28 cellular contexts compared by ENCODE assay signal in genomic region chr1:167981933-167982332, GRCh38.
"Had no signal": no experiment of that assay in that cellular context is flagged by ENCODE, and none has a peak within 500 bp of the region (broad histone marks: within the 10 kb centered on the region; RNA-seq: fewer than 3 reads in every experiment).

No MANE protein-coding gene starts in this region.

- H3K4me3 ChIP-seq: coronary artery, dorsolateral prefrontal cortex, right lobe of liver, skin epidermis, upper lobe of left lung, vagina had no signal

- FAIRE-seq: kidney had no signal

- H3K27me3 ChIP-seq: dorsolateral prefrontal cortex, neutrophil, right lobe of liver, upper lobe of left lung, vagina had no signal

- H3K9me3 Mint-ChIP-seq: activated naive CD4-positive, alpha-beta T cell treated with anti-CD3 and anti-CD28 coated beads, Interleukin-2, amount 10 ng/mL, durations not matched to agents 7 days and 5 days had no signal

- H3K27ac Mint-ChIP-seq: activated naive CD4-positive, alpha-beta T cell treated with anti-CD3 and anti-CD28 coated beads, Interleukin-2, amount 10 ng/mL, durations not matched to agents 7 days and 5 days; activated T-helper 1 cell treated with anti-CD3 and anti-CD28 coated beads, Interleukin-12 subunit alpha, Interleukin-12 subunit beta, Interleukin-2, Interleukin-4 antibody, amounts not matched to agents 30 ng/mL and 10 ng/mL and 1 ng/mL, durations not matched to agents 14 hours and 24 hours and 36 hours; brain; mesothelial cell of epicardium; nephron progenitor cell; progenitor cell of endocrine pancreas; stimulated activated naive CD8-positive, alpha-beta T cell treated with anti-CD3 and anti-CD28 coated beads, Interleukin-15, Interleukin-2, amounts not matched to agents 100 ng/mL and 50 ng/mL, for 24 hours had no signal

- H3K4me1 ChIP-seq: vagina had no signal

- H3K9me3 ChIP-seq: neutrophil, right lobe of liver, upper lobe of left lung, vagina had no signal

- H3K27me3 Mint-ChIP-seq: activated naive CD4-positive, alpha-beta T cell treated with anti-CD3 and anti-CD28 coated beads, Interleukin-2, amount 10 ng/mL, durations not matched to agents 7 days and 5 days; brain; naive B cell; progenitor cell of endocrine pancreas; stimulated activated naive CD8-positive, alpha-beta T cell treated with anti-CD3 and anti-CD28 coated beads, Interleukin-15, Interleukin-2, amounts not matched to agents 100 ng/mL and 50 ng/mL, for 24 hours had no signal

- DNase-seq: activated CD4-positive, alpha-beta T cell treated with anti-CD3 and anti-CD28 coated beads for 4 hours; activated CD4-positive, alpha-beta T cell treated with anti-CD3 and anti-CD28 coated beads, Interleukin-2, amount 50 U/mL, for 4 hours; activated effector memory CD4-positive, alpha-beta T cell treated with anti-CD3 and anti-CD28 coated beads, Interleukin-2, amount 50 U/mL, for 16 hours; activated naive CD4-positive, alpha-beta T cell treated with anti-CD3 and anti-CD28 coated beads, Interleukin-2, amount 10 ng/mL, durations not matched to agents 7 days and 5 days; amygdala; dorsolateral prefrontal cortex; effector memory CD4-positive, alpha-beta T cell; foreskin fibroblast; head of caudate nucleus; hippocampal formation; kidney; left colon; naive B cell; nephron progenitor cell; right lobe of liver; stimulated activated CD4-positive, alpha-beta T cell treated with anti-CD3 and anti-CD28 coated beads, Interleukin-12 subunit alpha, Interleukin-12 subunit beta, amount 100 ng/mL, for 4 hours; stimulated activated CD4-positive, alpha-beta T cell treated with anti-CD3 and anti-CD28 coated beads, Interleukin-4, amount 100 ng/mL, for 1 hour; substantia nigra; upper lobe of left lung had no signal

- ATAC-seq: left colon, right lobe of liver had no signal

- H3K4me1 Mint-ChIP-seq: brain, mesothelial cell of epicardium, nephron progenitor cell had no signal

- H3K27ac ChIP-seq: coronary artery, dorsolateral prefrontal cortex, neutrophil, right lobe of liver, skin epidermis, upper lobe of left lung, vagina had no signal

- H3K4me3 Mint-ChIP-seq: activated naive CD4-positive, alpha-beta T cell treated with anti-CD3 and anti-CD28 coated beads, Interleukin-2, amount 10 ng/mL, durations not matched to agents 7 days and 5 days; activated T-helper 1 cell treated with anti-CD3 and anti-CD28 coated beads, Interleukin-12 subunit alpha, Interleukin-12 subunit beta, Interleukin-2, Interleukin-4 antibody, amounts not matched to agents 30 ng/mL and 10 ng/mL and 1 ng/mL, durations not matched to agents 14 hours and 24 hours and 36 hours; brain; mesothelial cell of epicardium; naive B cell; nephron progenitor cell; stimulated activated naive CD8-positive, alpha-beta T cell treated with anti-CD3 and anti-CD28 coated beads, Interleukin-15, Interleukin-2, amounts not matched to agents 100 ng/mL and 50 ng/mL, for 24 hours had no signal
